24 cellular contexts compared by ENCODE assay signal in genomic region chr12:32179011-32179395, GRCh38.
"Had no signal": no experiment of that assay in that cellular context is flagged by ENCODE, and none has a peak within 500 bp of the region (broad histone marks: within the 10 kb centered on the region; RNA-seq: fewer than 3 reads in every experiment).

No MANE protein-coding gene starts in this region.

- DNase-seq: activated CD4-positive, alpha-beta T cell treated with anti-CD3 and anti-CD28 coated beads for 4 hours; activated CD4-positive, alpha-beta T cell treated with anti-CD3 and anti-CD28 coated beads, Interleukin-2, amount 50 U/mL, for 48 hours; activated CD4-positive, CD25-positive, alpha-beta regulatory T cell; activated CD8-positive, alpha-beta memory T cell treated with anti-CD3 and anti-CD28 coated beads, Interleukin-2, amount 50 U/mL, for 48 hours; activated naive CD4-positive, alpha-beta T cell treated with Interleukin-2 at 50 U/mL for 16 hours; activated naive CD8-positive, alpha-beta T cell treated with anti-CD3 and anti-CD28 coated beads for 36 hours; activated T-cell treated with anti-CD3 and anti-CD28 coated beads, Interleukin-2, amount 50 U/mL, for 4 hours; effector memory CD8-positive, alpha-beta T cell; esophagus squamous epithelium; immature natural killer cell; naive thymus-derived CD4-positive, alpha-beta T cell; sigmoid colon; stimulated activated CD4-positive, alpha-beta T cell treated with anti-CD3 and anti-CD28 coated beads, Interleukin-15, amount 100 ng/mL, for 24 hours; stomach; T-helper 9 cell; transverse colon had no signal

- H3K4me1 ChIP-seq: breast epithelium, stomach, suprapubic skin, transverse colon had no signal

- H3K36me3 ChIP-seq: breast epithelium, esophagus squamous epithelium, sigmoid colon, stomach, suprapubic skin, transverse colon had no signal

- H3K4me2 ChIP-seq: smooth muscle cell had no signal

- FAIRE-seq: astrocyte, colon, urothelium cell line had no signal

- ATAC-seq: activated T-cell treated with anti-CD3 and anti-CD28 coated beads, Interleukin-2, amount 50 U/mL, for 4 hours; effector memory CD8-positive, alpha-beta T cell; naive thymus-derived CD4-positive, alpha-beta T cell; stimulated activated memory B cell treated with anti-CD40 and anti-IgM and Interleukin-4, amounts not matched to agents 10 μg/mL and 1 μg/mL and 100 μg/mL, for 72 hours had no signal

- H3K27me3 ChIP-seq: breast epithelium, esophagus squamous epithelium, sigmoid colon, stomach, suprapubic skin, transverse colon had no signal

- H3K9me3 ChIP-seq: breast epithelium, esophagus squamous epithelium, sigmoid colon, stomach, suprapubic skin, transverse colon had no signal

- H3K4me3 ChIP-seq: breast epithelium, esophagus squamous epithelium, lung, sigmoid colon, smooth muscle cell, stomach, suprapubic skin, transverse colon had no signal

- H3K27ac ChIP-seq: breast epithelium, esophagus squamous epithelium, sigmoid colon, stomach, suprapubic skin, transverse colon had no signal
